In the genomic region with DNA sequence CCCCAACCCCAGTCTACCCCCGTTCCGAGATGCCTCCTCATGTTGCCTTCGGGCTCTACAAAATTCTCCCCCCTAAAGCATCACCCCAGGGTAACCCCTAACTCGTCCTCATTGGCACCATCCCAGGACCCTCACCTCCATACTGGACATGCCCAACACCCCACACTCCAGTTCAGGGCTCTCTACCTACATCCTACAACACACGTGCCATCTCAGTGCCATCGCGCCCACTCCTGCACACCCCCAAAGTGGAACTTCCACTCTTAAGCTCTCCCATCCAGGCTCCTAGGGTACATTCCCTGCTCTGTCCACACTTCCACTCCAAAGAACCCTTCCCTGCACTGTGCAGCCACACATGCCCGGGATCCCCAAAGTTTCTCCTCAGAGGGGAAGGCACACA, we compare ENCODE assay signal across 8 cellular contexts. TPM values are rescaled to one million over a fixed set of nuclear protein-coding genes. Genes with fewer than 3 reads are reported as not detected.
DNase-seq lines count a peak whose midpoint lies in the region; ATAC-seq and TF ChIP-seq lines count a peak whose summit lies in the region.

No MANE protein-coding gene starts in this region.

- DNase-seq in T-helper 1 cell (no peak), ascending aorta (ENCODE audit: low spot score in 2 of 2) (no peak), left colon (no peak), suprapubic skin (ENCODE audit: low spot score in 2 of 2) (no peak), NK-92 (lab: John Stamatoyannopoulos, UW; ENCODE audit: unreplicated experiment) (no peak)

- H3K9me3 ChIP-seq in ascending aorta: no peaks in the 10 kb centered on the region
- no peaks in the 10 kb centered on the region for H3K9me3 ChIP-seq in suprapubic skin

- peaks cover 3% of the 10 kb centered on the region for H3K36me3 Mint-ChIP-seq in T-helper 1 cell treated with Interleukin-12 subunit alpha and Interleukin-12 subunit beta and Interleukin-4 antibody, amounts not matched to agents 30 μg/mL and 1 μg/mL, for 36 hours (ENCODE audit: low read depth)

- H3K27me3 Mint-ChIP-seq in T-helper 1 cell treated with Interleukin-12 subunit alpha and Interleukin-12 subunit beta and Interleukin-4 antibody, amounts not matched to agents 30 μg/mL and 1 μg/mL, for 36 hours (ENCODE audit: low read depth): no peaks in the 10 kb centered on the region

- H3K27ac ChIP-seq in ascending aorta (peak overlapping the region in 1 of 2 donors; percentile 75), suprapubic skin (no peak overlapping the region)

- H3K9me3 Mint-ChIP-seq in T-helper 1 cell treated with Interleukin-12 subunit alpha and Interleukin-12 subunit beta and Interleukin-4 antibody, amounts not matched to agents 30 μg/mL and 1 μg/mL, for 36 hours: no peaks in the 10 kb centered on the region

- no peak for TF ChIP-seq POLR2A in suprapubic skin (IDR thresholded peaks at IDR 0.05)

- peaks cover 32% of the 10 kb centered on the region for H3K4me1 Mint-ChIP-seq in T-helper 1 cell treated with Interleukin-12 subunit alpha and Interleukin-12 subunit beta and Interleukin-4 antibody, amounts not matched to agents 30 μg/mL and 1 μg/mL, for 36 hours (ENCODE audit: low read depth)

- 12% methylated on average over 8 of the region's 8 CpGs for WGBS in suprapubic skin

- H3K27me3 ChIP-seq in ascending aorta: no peaks in the 10 kb centered on the region
- no peaks in the 10 kb centered on the region for H3K27me3 ChIP-seq in suprapubic skin

- ATAC-seq in left colon (peak; percentile 26), HG03354 (IDR thresholded peaks at IDR 0.05; ENCODE audit: poor library complexity, severe bottlenecking, unreplicated experiment) (no peak), GM18909 (IDR thresholded peaks at IDR 0.05; ENCODE audit: poor library complexity, unreplicated experiment) (no peak)

- intact Hi-C loops in ascending aorta (cut with DNase I) (no loop called here), left colon (cut with DNase I, micrococcal nuclease) (no loop called here)

- peak overlapping the region; percentile 72 for H3K27ac Mint-ChIP-seq in T-helper 1 cell treated with Interleukin-12 subunit alpha and Interleukin-12 subunit beta and Interleukin-4 antibody, amounts not matched to agents 30 μg/mL and 1 μg/mL, for 36 hours

- H3K4me3 Mint-ChIP-seq in T-helper 1 cell treated with Interleukin-12 subunit alpha and Interleukin-12 subunit beta and Interleukin-4 antibody, amounts not matched to agents 30 μg/mL and 1 μg/mL, for 36 hours: peak overlapping the region; percentile 93

- no peak for TF ChIP-seq CTCF in ascending aorta (IDR thresholded peaks at IDR 0.05)
- no peak for TF ChIP-seq CTCF in suprapubic skin (IDR thresholded peaks at IDR 0.05)

- H3K36me3 ChIP-seq in ascending aorta (peaks cover 0 to 4% of the 10 kb centered on the region in 2 donors), suprapubic skin (no peaks in the 10 kb centered on the region)

- H3K4me1 ChIP-seq in ascending aorta (peaks cover 4 to 18% of the 10 kb centered on the region in 2 donors), suprapubic skin (peaks cover 49% of the 10 kb centered on the region)

- H3K4me3 ChIP-seq in ascending aorta: peak overlapping the region; percentile 99 to 100
- peak overlapping the region; percentile 86 for H3K4me3 ChIP-seq in suprapubic skin

- no peak for TF ChIP-seq EP300 in suprapubic skin (IDR thresholded peaks at IDR 0.05)

RNA-seq across cellular contexts. Expression of a gene that starts 0.8 kb away (rescaled TPM):
- total RNA-seq in ascending aorta (11.8 TPM), left colon (10 to 100 TPM; 10.2 to 10.8 TPM), suprapubic skin (10 to 100 TPM in 1 of 4 donors, 1 to 10 TPM in 3; 7.1 to 15.2 (median 7.8) TPM)

RNA-seq across cellular contexts. Expression of a gene that starts 1.2 kb away (rescaled TPM):
- total RNA-seq in ascending aorta (151 TPM), left colon (10 to 100 TPM; 69.2 to 74.9 TPM), suprapubic skin (10 to 100 TPM; 73.2 to 87.6 (median 81.1) TPM)

RNA-seq across cellular contexts. Expression of a gene that starts 28.1 kb away (rescaled TPM):
- total RNA-seq in ascending aorta: 101 TPM
- total RNA-seq in left colon: 10 to 100 TPM; 62.5 to 64.4 TPM
- total RNA-seq in suprapubic skin: 100 to 1,000 TPM in 1 of 4 donors, 10 to 100 TPM in 3; 51.5 to 136 (median 61.2) TPM

RNA-seq across cellular contexts. Expression of a gene that starts 43.4 kb away (rescaled TPM):
- 86.8 TPM for total RNA-seq in ascending aorta
- 100 to 1,000 TPM in 1 of 2 donors, 10 to 100 TPM in 1; 88.5 to 145 TPM for total RNA-seq in left colon
- 100 to 1,000 TPM in 3 of 4 donors, 10 to 100 TPM in 1; 79.4 to 191 (median 131) TPM for total RNA-seq in suprapubic skin
